In the genomic region with DNA sequence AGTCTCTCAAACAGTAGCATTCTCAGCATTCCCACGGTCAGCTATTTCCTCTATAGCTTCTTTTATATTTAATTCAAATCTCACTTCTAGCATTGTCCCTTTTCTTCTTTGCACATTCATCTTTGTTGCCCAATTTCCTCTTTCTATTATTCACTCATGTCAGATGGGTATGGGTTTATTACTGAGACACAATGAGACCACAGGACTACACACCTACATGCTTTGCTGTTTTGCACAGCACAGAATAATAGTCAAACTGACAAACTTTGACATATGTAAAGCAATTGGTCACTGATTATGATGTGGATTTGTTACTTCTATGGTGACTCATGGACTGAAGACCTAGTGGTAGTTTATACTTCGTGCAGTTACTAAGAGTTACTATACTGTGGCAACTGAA, we compare ENCODE assay signal across 11 cellular contexts. TPM values are rescaled to one million over a fixed set of nuclear protein-coding genes. Genes with fewer than 3 reads are reported as not detected.
A peak's percentile ranks its signal among the peaks of the same experiment; 100 is the strongest.
DNase-seq lines count a peak whose midpoint lies in the region; ATAC-seq and TF ChIP-seq lines count a peak whose summit lies in the region.
"Had no signal": no experiment of that assay in that cellular context is flagged by ENCODE, and none has a peak within 500 bp of the region (broad histone marks: within the 10 kb centered on the region; RNA-seq: fewer than 3 reads in every experiment).

No MANE protein-coding gene starts in this region.

- H3K9me3 ChIP-seq in lower lobe of right lung (no peaks in the 10 kb centered on the region), right atrium auricular region (peaks cover 0 to 6% of the 10 kb centered on the region in 2 donors)
- H3K9me3 ChIP-seq: SJCRH30 had no signal

- H3K36me3 ChIP-seq in lower lobe of right lung (no peaks in the 10 kb centered on the region), right atrium auricular region (no peaks in the 10 kb centered on the region)
- H3K36me3 ChIP-seq: SJCRH30 had no signal

- peak; percentile 43 to 67 for ATAC-seq in activated naive CD4-positive, alpha-beta T cell treated with anti-CD3 and anti-CD28 coated beads, Interleukin-2, amount 50 U/mL, for 72 hours
- peak; percentile 52 for ATAC-seq in HG02884 (IDR thresholded peaks at IDR 0.05; ENCODE audit: unreplicated experiment)
- peak; percentile 80 for ATAC-seq in stimulated activated naive CD8-positive, alpha-beta T cell treated with anti-CD3 and anti-CD28 coated beads, Interleukin-15, amount 100 ng/mL, for 72 hours
- no peak for ATAC-seq in lower lobe of right lung

- H3K27me3 ChIP-seq in lower lobe of right lung (ENCODE audit: low read depth) (no peaks in the 10 kb centered on the region), right atrium auricular region (no peaks in the 10 kb centered on the region)
- H3K27me3 ChIP-seq: SJCRH30 had no signal

- no peaks in the 10 kb centered on the region for H3K4me1 ChIP-seq in lower lobe of right lung
- no peaks in the 10 kb centered on the region for H3K4me1 ChIP-seq in right atrium auricular region
- H3K4me1 ChIP-seq: SJCRH30 had no signal

- H3K27ac Mint-ChIP-seq in activated naive CD4-positive, alpha-beta T cell treated with anti-CD3 and anti-CD28 coated beads, Interleukin-2, amount 50 U/mL, for 72 hours = no peak overlapping the region
- H3K27ac Mint-ChIP-seq in activated naive CD4-positive, alpha-beta T cell treated with anti-CD3 and anti-CD28 coated beads, Interleukin-2, amount 10 ng/mL, durations not matched to agents 7 days and 5 days = no peak overlapping the region
- H3K27ac Mint-ChIP-seq in stimulated activated naive CD8-positive, alpha-beta T cell treated with anti-CD3 and anti-CD28 coated beads, Interleukin-15, amount 100 ng/mL, for 72 hours = no peak overlapping the region

- H3K4me3 Mint-ChIP-seq in activated naive CD4-positive, alpha-beta T cell treated with anti-CD3 and anti-CD28 coated beads, Interleukin-2, amount 10 ng/mL, durations not matched to agents 7 days and 5 days = no peak overlapping the region
- H3K4me3 Mint-ChIP-seq in stimulated activated naive CD8-positive, alpha-beta T cell treated with anti-CD3 and anti-CD28 coated beads, Interleukin-15, amount 100 ng/mL, for 72 hours = no peak overlapping the region

- peaks cover 10 to 18% of the 10 kb centered on the region in 2 donors for H3K36me3 Mint-ChIP-seq in activated naive CD4-positive, alpha-beta T cell treated with anti-CD3 and anti-CD28 coated beads, Interleukin-2, amount 50 U/mL, for 72 hours
- no peaks in the 10 kb centered on the region for H3K36me3 Mint-ChIP-seq in activated naive CD4-positive, alpha-beta T cell treated with anti-CD3 and anti-CD28 coated beads, Interleukin-2, amount 10 ng/mL, durations not matched to agents 7 days and 5 days

- H3K9me3 Mint-ChIP-seq in activated naive CD4-positive, alpha-beta T cell treated with anti-CD3 and anti-CD28 coated beads, Interleukin-2, amount 50 U/mL, for 72 hours = peaks cover 4 to 7% of the 10 kb centered on the region in 2 donors
- H3K9me3 Mint-ChIP-seq in activated naive CD4-positive, alpha-beta T cell treated with anti-CD3 and anti-CD28 coated beads, Interleukin-2, amount 10 ng/mL, durations not matched to agents 7 days and 5 days = peaks cover 7% of the 10 kb centered on the region
- H3K9me3 Mint-ChIP-seq in stimulated activated naive CD8-positive, alpha-beta T cell treated with anti-CD3 and anti-CD28 coated beads, Interleukin-15, amount 100 ng/mL, for 72 hours = peaks cover 11 to 17% of the 10 kb centered on the region in 2 donors

- intact Hi-C loops in lower lobe of right lung (cut with DNase I) = no loop called here

- peaks cover 7% of the 10 kb centered on the region for H3K27me3 Mint-ChIP-seq in activated naive CD4-positive, alpha-beta T cell treated with anti-CD3 and anti-CD28 coated beads, Interleukin-2, amount 10 ng/mL, durations not matched to agents 7 days and 5 days
- peaks cover 20% of the 10 kb centered on the region for H3K27me3 Mint-ChIP-seq in stimulated activated naive CD8-positive, alpha-beta T cell treated with anti-CD3 and anti-CD28 coated beads, Interleukin-15, amount 100 ng/mL, for 72 hours

- no peak for TF ChIP-seq CTCF in lower lobe of right lung (IDR thresholded peaks at IDR 0.05)
- no peak for TF ChIP-seq CTCF in right atrium auricular region (IDR thresholded peaks at IDR 0.05)

- H3K4me1 Mint-ChIP-seq in activated naive CD4-positive, alpha-beta T cell treated with anti-CD3 and anti-CD28 coated beads, Interleukin-2, amount 10 ng/mL, durations not matched to agents 7 days and 5 days = peaks cover 11% of the 10 kb centered on the region
- H3K4me1 Mint-ChIP-seq in stimulated activated naive CD8-positive, alpha-beta T cell treated with anti-CD3 and anti-CD28 coated beads, Interleukin-15, amount 100 ng/mL, for 72 hours = peaks cover 22% of the 10 kb centered on the region

- H3K4me3 ChIP-seq in lower lobe of right lung (no peak overlapping the region), right atrium auricular region (no peak overlapping the region)
- H3K4me3 ChIP-seq: SJCRH30 had no signal

- H3K27ac ChIP-seq in lower lobe of right lung (no peak overlapping the region), right atrium auricular region (no peak overlapping the region)
- H3K27ac ChIP-seq: SJCRH30 had no signal

- CTCF ChIA-PET in activated naive CD4-positive, alpha-beta T cell treated with anti-CD3 and anti-CD28 coated beads, Interleukin-2, amount 10 ng/mL, durations not matched to agents 7 days and 5 days (lab: Charles Lee) = no interaction called here

- DNase-seq in activated naive CD4-positive, alpha-beta T cell treated with anti-CD3 and anti-CD28 coated beads, Interleukin-2, amount 50 U/mL, for 72 hours (ENCODE audit: low spot score in 2 of 2) = no peak
- DNase-seq in activated naive CD4-positive, alpha-beta T cell treated with anti-CD3 and anti-CD28 coated beads, Interleukin-2, amount 10 ng/mL, durations not matched to agents 7 days and 5 days = no peak
- DNase-seq in MV-4-11 (lab: John Stamatoyannopoulos, UW) (peak; percentile 82), lower lobe of right lung (no peak), right atrium auricular region (ENCODE audit: low spot score) (no peak), KG1 (lab: John Stamatoyannopoulos, UW) (no peak)
- DNase-seq in stimulated activated naive CD8-positive, alpha-beta T cell treated with anti-CD3 and anti-CD28 coated beads, Interleukin-15, amount 100 ng/mL, for 72 hours = no peak
- DNase-seq: activated T-cell treated with anti-CD3 and anti-CD28 coated beads, Interleukin-2, amount 50 U/mL, for 1 hour; SJCRH30 had no signal

RNA-seq across cellular contexts. Expression of a gene that starts 5.8 kb away (rescaled TPM):
- total RNA-seq in activated naive CD4-positive, alpha-beta T cell treated with anti-CD3 and anti-CD28 coated beads, Interleukin-2, amount 50 U/mL, for 72 hours = under 1 TPM; 0.23 to 0.46 TPM
- total RNA-seq in lower lobe of right lung = 3.0 TPM
- under 1 TPM; 0.31 to 0.44 TPM for total RNA-seq in right atrium auricular region
- total RNA-seq: M059J, SJCRH30 had no signal

RNA-seq across cellular contexts. Expression of a gene that starts 29.7 kb away (rescaled TPM):
- under 1 TPM in 1 of 2 donors, not detected in 1; 0.12 TPM for total RNA-seq in activated naive CD4-positive, alpha-beta T cell treated with anti-CD3 and anti-CD28 coated beads, Interleukin-2, amount 50 U/mL, for 72 hours
- total RNA-seq in lower lobe of right lung (2.3 TPM), right atrium auricular region (not detected)
- total RNA-seq: M059J, SJCRH30 had no signal

RNA-seq across cellular contexts. Expression of a gene that starts 47.4 kb away (rescaled TPM):
- not detected for total RNA-seq in activated naive CD4-positive, alpha-beta T cell treated with anti-CD3 and anti-CD28 coated beads, Interleukin-2, amount 50 U/mL, for 72 hours
- total RNA-seq in lower lobe of right lung (not detected), right atrium auricular region (not detected)
- total RNA-seq: M059J, SJCRH30 had no signal

Comparison
In these comparisons a context has a peak if more than half of its experiments do, and no peak if none do; other contexts are left out.
1. ATAC-seq: peak in activated naive CD4-positive, alpha-beta T cell treated with anti-CD3 and anti-CD28 coated beads, Interleukin-2, amount 50 U/mL, for 72 hours (2 of 2), HG02884 (single experiment) and stimulated activated naive CD8-positive, alpha-beta T cell treated with anti-CD3 and anti-CD28 coated beads, Interleukin-15, amount 100 ng/mL, for 72 hours (single experiment); none in lower lobe of right lung (0 of 2).